ENCODE assay signal across 1 cellular context in the genomic region with DNA sequence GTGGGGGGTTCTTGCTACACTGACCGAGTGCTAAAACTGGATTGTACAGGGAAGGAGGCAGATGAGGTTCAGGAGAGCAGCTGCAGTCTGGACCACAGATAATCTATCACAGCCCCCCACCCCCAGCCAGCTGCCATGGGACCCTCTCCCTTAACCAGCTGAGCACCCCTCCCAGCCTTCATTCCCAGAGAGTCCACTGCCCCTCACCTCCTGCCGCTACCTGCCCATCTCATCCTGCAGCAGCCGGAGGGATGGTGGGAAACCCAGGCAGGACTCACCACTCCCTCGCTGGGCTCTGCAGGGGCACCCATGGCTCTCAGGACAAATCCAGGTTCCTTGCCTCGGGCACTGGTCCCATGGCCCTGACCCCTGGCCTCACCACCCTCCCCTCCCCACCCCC.
TF ChIP-seq lines count a peak whose summit lies in the region.

No MANE protein-coding gene starts in this region.

TF ChIP-seq in HepG2, 621 proteins besides CTCF, POLR2A, EP300 and RAD21:
- TF ChIP-seq, protein P1, sequence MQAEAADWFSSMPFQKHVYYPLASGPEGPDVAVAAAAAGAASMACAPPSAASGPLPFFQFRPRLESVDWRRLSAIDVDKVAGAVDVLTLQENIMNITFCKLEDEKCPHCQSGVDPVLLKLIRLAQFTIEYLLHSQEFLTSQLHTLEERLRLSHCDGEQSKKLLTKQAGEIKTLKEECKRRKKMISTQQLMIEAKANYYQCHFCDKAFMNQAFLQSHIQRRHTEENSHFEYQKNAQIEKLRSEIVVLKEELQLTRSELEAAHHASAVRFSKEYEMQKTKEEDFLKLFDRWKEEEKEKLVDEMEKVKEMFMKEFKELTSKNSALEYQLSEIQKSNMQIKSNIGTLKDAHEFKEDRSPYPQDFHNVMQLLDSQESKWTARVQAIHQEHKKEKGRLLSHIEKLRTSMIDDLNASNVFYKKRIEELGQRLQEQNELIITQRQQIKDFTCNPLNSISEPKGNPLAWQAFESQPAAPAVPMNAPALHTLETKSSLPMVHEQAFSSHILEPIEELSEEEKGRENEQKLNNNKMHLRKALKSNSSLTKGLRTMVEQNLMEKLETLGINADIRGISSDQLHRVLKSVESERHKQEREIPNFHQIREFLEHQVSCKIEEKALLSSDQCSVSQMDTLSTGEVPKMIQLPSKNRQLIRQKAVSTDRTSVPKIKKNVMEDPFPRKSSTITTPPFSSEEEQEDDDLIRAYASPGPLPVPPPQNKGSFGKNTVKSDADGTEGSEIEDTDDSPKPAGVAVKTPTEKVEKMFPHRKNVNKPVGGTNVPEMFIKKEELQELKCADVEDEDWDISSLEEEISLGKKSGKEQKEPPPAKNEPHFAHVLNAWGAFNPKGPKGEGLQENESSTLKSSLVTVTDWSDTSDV (CRISPR knock-in tag; IDR thresholded peaks at IDR 0.05), result no peak
